1 cellular context compared by ENCODE assay signal in the genomic region with DNA sequence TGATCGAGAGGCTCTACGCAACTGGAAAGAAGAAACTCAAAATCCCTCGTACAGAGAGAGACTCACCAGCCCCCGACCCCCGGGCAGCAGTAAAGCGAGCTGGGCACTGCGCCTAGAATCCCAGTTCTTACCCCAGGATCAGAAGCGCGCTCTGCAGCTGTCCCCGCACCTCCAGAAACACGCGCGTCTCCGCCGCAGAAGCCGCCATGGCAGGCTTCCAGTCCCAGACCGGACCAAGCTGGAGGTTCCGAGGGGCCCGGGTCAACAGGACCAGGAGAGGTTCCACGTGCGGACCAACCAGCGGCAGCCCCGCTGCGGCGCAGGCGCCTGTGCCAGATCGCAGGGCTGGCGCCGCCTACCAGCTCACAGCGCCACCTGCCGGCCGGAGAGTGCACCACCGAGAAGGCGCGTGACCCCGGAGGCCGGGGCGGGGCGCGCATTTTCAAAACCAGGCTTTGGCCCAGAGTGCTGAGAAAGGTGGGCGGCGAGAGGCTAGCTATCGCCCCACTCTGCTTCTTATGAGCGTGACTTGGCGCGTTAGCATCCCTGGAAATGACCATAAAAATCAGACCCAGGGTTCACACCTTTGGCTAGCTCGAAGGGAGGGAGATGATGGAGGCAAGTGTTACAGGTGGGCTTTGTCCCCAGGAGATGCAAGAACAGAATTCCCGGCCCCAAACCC.
A peak's percentile ranks its signal among the peaks of the same experiment; 100 is the strongest.
TF ChIP-seq lines count a peak whose summit lies in the region.

Gene UBE3D, minus strand, starts transcription at position 331 of the 682 bp plus-strand sequence. Its CDS starts 123 bp downstream, at position 208.

TF ChIP-seq in WTC11, 78 proteins besides CTCF, POLR2A, EP300 and RAD21 (continued from another document):
- TF ChIP-seq FOXP4 (CRISPR knock-in tag; IDR thresholded peaks at IDR 0.05) (peak; percentile 67; the same call in 1 of the 2 replicates), ATF1 (CRISPR knock-in tag; IDR thresholded peaks at IDR 0.05) (no peak), JUN (CRISPR knock-in tag; IDR thresholded peaks at IDR 0.05) (no peak), ZBTB21 (CRISPR knock-in tag; IDR thresholded peaks at IDR 0.05; ENCODE audit: borderline replicate concordance) (peak; percentile 84; the same call in 1 of the 2 replicates), NR2C2 (CRISPR knock-in tag; IDR thresholded peaks at IDR 0.05) (no peak), ZNF232 (CRISPR knock-in tag; IDR thresholded peaks at IDR 0.05) (no peak), ARID4B (CRISPR knock-in tag; IDR thresholded peaks at IDR 0.05; ENCODE audit: borderline replicate concordance) (peak; percentile 80; the same call in 1 of the 2 replicates), PREB (CRISPR knock-in tag; IDR thresholded peaks at IDR 0.05; ENCODE audit: borderline replicate concordance) (no peak), TP53 (CRISPR knock-in tag; IDR thresholded peaks at IDR 0.05) (peak; percentile 84; the same call in 1 of the 2 replicates), ATF2 (CRISPR knock-in tag; IDR thresholded peaks at IDR 0.05; ENCODE audit: borderline replicate concordance, low read depth) (no peak), CBFB (CRISPR knock-in tag; IDR thresholded peaks at IDR 0.05; ENCODE audit: low read depth) (no peak), GRHL2 (CRISPR knock-in tag; IDR thresholded peaks at IDR 0.05; ENCODE audit: insufficient replicate concordance, severe bottlenecking) (no peak), CREM (CRISPR knock-in tag; IDR thresholded peaks at IDR 0.05) (no peak), NR1H2 (CRISPR knock-in tag; IDR thresholded peaks at IDR 0.05) (no peak), TEAD1 (CRISPR knock-in tag; IDR thresholded peaks at IDR 0.05) (peak; percentile 77), ZNF396 (CRISPR knock-in tag; IDR thresholded peaks at IDR 0.05; ENCODE audit: borderline replicate concordance) (no peak), KAT7 (CRISPR knock-in tag; IDR thresholded peaks at IDR 0.05; ENCODE audit: borderline replicate concordance) (peak; percentile 52; the same call in 1 of the 2 replicates), MYBL2 (CRISPR knock-in tag; IDR thresholded peaks at IDR 0.05) (peak; percentile 74; the same call in 1 of the 2 replicates), NFATC4 (CRISPR knock-in tag; IDR thresholded peaks at IDR 0.05) (no peak), FOXK1 (CRISPR knock-in tag; IDR thresholded peaks at IDR 0.05) (peak; percentile 76; the same call in 1 of the 2 replicates), MAX (CRISPR knock-in tag; IDR thresholded peaks at IDR 0.05) (peak; percentile 94), GABPB1 (CRISPR knock-in tag; IDR thresholded peaks at IDR 0.05) (peak; percentile 75), PRRX2 (CRISPR knock-in tag; IDR thresholded peaks at IDR 0.05) (peak; percentile 34; the same call in 1 of the 2 replicates)
- TF ChIP-seq, protein P1, sequence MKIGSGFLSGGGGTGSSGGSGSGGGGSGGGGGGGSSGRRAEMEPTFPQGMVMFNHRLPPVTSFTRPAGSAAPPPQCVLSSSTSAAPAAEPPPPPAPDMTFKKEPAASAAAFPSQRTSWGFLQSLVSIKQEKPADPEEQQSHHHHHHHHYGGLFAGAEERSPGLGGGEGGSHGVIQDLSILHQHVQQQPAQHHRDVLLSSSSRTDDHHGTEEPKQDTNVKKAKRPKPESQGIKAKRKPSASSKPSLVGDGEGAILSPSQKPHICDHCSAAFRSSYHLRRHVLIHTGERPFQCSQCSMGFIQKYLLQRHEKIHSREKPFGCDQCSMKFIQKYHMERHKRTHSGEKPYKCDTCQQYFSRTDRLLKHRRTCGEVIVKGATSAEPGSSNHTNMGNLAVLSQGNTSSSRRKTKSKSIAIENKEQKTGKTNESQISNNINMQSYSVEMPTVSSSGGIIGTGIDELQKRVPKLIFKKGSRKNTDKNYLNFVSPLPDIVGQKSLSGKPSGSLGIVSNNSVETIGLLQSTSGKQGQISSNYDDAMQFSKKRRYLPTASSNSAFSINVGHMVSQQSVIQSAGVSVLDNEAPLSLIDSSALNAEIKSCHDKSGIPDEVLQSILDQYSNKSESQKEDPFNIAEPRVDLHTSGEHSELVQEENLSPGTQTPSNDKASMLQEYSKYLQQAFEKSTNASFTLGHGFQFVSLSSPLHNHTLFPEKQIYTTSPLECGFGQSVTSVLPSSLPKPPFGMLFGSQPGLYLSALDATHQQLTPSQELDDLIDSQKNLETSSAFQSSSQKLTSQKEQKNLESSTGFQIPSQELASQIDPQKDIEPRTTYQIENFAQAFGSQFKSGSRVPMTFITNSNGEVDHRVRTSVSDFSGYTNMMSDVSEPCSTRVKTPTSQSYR (CRISPR knock-in tag; IDR thresholded peaks at IDR 0.05) = no peak
- TF ChIP-seq, protein P2, sequence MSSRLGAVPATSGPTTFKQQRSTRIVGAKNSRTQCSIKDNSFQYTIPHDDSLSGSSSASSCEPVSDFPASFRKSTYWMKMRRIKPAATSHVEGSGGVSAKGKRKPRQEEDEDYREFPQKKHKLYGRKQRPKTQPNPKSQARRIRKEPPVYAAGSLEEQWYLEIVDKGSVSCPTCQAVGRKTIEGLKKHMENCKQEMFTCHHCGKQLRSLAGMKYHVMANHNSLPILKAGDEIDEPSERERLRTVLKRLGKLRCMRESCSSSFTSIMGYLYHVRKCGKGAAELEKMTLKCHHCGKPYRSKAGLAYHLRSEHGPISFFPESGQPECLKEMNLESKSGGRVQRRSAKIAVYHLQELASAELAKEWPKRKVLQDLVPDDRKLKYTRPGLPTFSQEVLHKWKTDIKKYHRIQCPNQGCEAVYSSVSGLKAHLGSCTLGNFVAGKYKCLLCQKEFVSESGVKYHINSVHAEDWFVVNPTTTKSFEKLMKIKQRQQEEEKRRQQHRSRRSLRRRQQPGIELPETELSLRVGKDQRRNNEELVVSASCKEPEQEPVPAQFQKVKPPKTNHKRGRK (CRISPR knock-in tag; IDR thresholded peaks at IDR 0.05; ENCODE audit: borderline replicate concordance) = no peak
- TF ChIP-seq, protein P3, sequence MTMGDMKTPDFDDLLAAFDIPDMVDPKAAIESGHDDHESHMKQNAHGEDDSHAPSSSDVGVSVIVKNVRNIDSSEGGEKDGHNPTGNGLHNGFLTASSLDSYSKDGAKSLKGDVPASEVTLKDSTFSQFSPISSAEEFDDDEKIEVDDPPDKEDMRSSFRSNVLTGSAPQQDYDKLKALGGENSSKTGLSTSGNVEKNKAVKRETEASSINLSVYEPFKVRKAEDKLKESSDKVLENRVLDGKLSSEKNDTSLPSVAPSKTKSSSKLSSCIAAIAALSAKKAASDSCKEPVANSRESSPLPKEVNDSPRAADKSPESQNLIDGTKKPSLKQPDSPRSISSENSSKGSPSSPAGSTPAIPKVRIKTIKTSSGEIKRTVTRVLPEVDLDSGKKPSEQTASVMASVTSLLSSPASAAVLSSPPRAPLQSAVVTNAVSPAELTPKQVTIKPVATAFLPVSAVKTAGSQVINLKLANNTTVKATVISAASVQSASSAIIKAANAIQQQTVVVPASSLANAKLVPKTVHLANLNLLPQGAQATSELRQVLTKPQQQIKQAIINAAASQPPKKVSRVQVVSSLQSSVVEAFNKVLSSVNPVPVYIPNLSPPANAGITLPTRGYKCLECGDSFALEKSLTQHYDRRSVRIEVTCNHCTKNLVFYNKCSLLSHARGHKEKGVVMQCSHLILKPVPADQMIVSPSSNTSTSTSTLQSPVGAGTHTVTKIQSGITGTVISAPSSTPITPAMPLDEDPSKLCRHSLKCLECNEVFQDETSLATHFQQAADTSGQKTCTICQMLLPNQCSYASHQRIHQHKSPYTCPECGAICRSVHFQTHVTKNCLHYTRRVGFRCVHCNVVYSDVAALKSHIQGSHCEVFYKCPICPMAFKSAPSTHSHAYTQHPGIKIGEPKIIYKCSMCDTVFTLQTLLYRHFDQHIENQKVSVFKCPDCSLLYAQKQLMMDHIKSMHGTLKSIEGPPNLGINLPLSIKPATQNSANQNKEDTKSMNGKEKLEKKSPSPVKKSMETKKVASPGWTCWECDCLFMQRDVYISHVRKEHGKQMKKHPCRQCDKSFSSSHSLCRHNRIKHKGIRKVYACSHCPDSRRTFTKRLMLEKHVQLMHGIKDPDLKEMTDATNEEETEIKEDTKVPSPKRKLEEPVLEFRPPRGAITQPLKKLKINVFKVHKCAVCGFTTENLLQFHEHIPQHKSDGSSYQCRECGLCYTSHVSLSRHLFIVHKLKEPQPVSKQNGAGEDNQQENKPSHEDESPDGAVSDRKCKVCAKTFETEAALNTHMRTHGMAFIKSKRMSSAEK (CRISPR knock-in tag; IDR thresholded peaks at IDR 0.05; ENCODE audit: borderline replicate concordance) = no peak
- TF ChIP-seq, protein P4, sequence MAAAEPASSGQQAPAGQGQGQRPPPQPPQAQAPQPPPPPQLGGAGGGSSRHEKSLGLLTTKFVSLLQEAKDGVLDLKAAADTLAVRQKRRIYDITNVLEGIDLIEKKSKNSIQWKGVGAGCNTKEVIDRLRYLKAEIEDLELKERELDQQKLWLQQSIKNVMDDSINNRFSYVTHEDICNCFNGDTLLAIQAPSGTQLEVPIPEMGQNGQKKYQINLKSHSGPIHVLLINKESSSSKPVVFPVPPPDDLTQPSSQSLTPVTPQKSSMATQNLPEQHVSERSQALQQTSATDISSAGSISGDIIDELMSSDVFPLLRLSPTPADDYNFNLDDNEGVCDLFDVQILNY (CRISPR knock-in tag; IDR thresholded peaks at IDR 0.05) = no peak
- TF ChIP-seq, protein P5, sequence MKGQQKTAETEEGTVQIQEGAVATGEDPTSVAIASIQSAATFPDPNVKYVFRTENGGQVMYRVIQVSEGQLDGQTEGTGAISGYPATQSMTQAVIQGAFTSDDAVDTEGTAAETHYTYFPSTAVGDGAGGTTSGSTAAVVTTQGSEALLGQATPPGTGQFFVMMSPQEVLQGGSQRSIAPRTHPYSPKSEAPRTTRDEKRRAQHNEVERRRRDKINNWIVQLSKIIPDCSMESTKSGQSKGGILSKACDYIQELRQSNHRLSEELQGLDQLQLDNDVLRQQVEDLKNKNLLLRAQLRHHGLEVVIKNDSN (CRISPR knock-in tag; IDR thresholded peaks at IDR 0.05) = peak; percentile 82
